14 cellular contexts compared by ENCODE assay signal in the genomic region with DNA sequence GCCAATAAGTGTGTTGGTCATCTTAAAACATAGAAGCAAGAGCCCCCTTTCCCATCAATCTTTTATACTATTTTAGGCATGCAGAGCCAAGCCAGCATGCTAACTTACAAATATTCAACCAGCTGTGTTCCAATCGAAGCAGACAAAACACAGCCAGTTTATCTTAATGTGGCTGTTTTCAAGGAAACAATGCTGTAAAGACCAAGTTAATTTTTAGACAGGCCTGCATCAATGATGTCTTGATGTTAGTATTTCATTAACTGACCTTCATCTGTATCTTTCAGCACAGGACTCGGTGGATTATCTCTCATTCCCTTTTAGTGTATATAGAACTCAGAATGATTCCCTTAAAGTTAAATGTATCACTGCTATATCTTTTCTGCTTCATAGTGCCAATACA.
DNase-seq lines count a peak whose midpoint lies in the region; ATAC-seq and TF ChIP-seq lines count a peak whose summit lies in the region.
"Had no signal": no experiment of that assay in that cellular context is flagged by ENCODE, and none has a peak within 500 bp of the region (broad histone marks: within the 10 kb centered on the region; RNA-seq: fewer than 3 reads in every experiment).

No MANE protein-coding gene starts in this region.

- TF ChIP-seq POLR2A in vagina (IDR thresholded peaks at IDR 0.05), result no peak

- no peak overlapping the region for H3K4me3 ChIP-seq in vagina

- H3K4me1 ChIP-seq in vagina, result no peaks in the 10 kb centered on the region
- H3K4me1 ChIP-seq in H9 (ENCODE audit: insufficient read depth, low read length), result no peaks in the 10 kb centered on the region

- H3K23ac ChIP-seq in H9 (ENCODE audit: insufficient read length, low read depth, low read length), result no peak overlapping the region

- no peak overlapping the region for H3T11ph ChIP-seq in H9 (ENCODE audit: low read length)

- H3K4me1 Mint-ChIP-seq in activated T-helper 17 cell treated with anti-CD3 and anti-CD28 coated beads, Interleukin-2, amount 50 U/mL, for 72 hours, result peaks cover 5% of the 10 kb centered on the region
- H3K4me1 Mint-ChIP-seq in progenitor cell of endocrine pancreas (ENCODE audit: low read depth), result peaks cover 14% of the 10 kb centered on the region
- no peaks in the 10 kb centered on the region for H3K4me1 Mint-ChIP-seq in H9
- H3K4me1 Mint-ChIP-seq: activated naive CD8-positive, alpha-beta T cell treated with anti-CD3 and anti-CD28 coated beads, Interleukin-2, amount 10 ng/mL, durations not matched to agents 7 days and 5 days had no signal

- no peaks in the 10 kb centered on the region for H4K20me1 ChIP-seq in H9 (ENCODE audit: control insufficient read depth, insufficient read depth, insufficient read length)

- no peak for TF ChIP-seq CTCF in progenitor cell of endocrine pancreas (IDR thresholded peaks at IDR 0.05; ENCODE audit: unreplicated experiment)
- TF ChIP-seq CTCF in vagina (IDR thresholded peaks at IDR 0.05), result no peak
- TF ChIP-seq CTCF in H9 (conservative IDR thresholded peaks at IDR 0.05), result no peak

- no peaks in the 10 kb centered on the region for H3K27me3 Mint-ChIP-seq in activated T-helper 17 cell treated with anti-CD3 and anti-CD28 coated beads, Interleukin-2, amount 50 U/mL, for 72 hours
- H3K27me3 Mint-ChIP-seq in progenitor cell of endocrine pancreas (no peaks in the 10 kb centered on the region), H9 (ENCODE audit: low read depth) (no peaks in the 10 kb centered on the region)
- H3K27me3 Mint-ChIP-seq: activated naive CD8-positive, alpha-beta T cell treated with anti-CD3 and anti-CD28 coated beads, Interleukin-2, amount 10 ng/mL, durations not matched to agents 7 days and 5 days; CD4-positive, CD25-positive, alpha-beta regulatory T cell; T-cell had no signal

- H2BK5ac ChIP-seq in H9 (ENCODE audit: insufficient read length, low read length), result no peak overlapping the region

- no peak overlapping the region for H2AK5ac ChIP-seq in H9 (ENCODE audit: insufficient read length, low read length)

- no peak overlapping the region for H3K56ac ChIP-seq in H9 (ENCODE audit: insufficient read length, low read depth, low read length)

- H3K36me3 Mint-ChIP-seq in activated T-helper 17 cell treated with anti-CD3 and anti-CD28 coated beads, Interleukin-2, amount 50 U/mL, for 72 hours (ENCODE audit: low read depth), result no peaks in the 10 kb centered on the region
- no peaks in the 10 kb centered on the region for H3K36me3 Mint-ChIP-seq in progenitor cell of endocrine pancreas (ENCODE audit: insufficient read depth)
- no peaks in the 10 kb centered on the region for H3K36me3 Mint-ChIP-seq in H9 (ENCODE audit: insufficient read depth in 1 of 3, low read depth in 3 of 3)
- H3K36me3 Mint-ChIP-seq: activated naive CD8-positive, alpha-beta T cell treated with anti-CD3 and anti-CD28 coated beads, Interleukin-2, amount 10 ng/mL, durations not matched to agents 7 days and 5 days; CD4-positive, CD25-positive, alpha-beta regulatory T cell; T-cell had no signal

- H3K4me2 ChIP-seq in H9 (ENCODE audit: insufficient read depth, insufficient read length, low read length), result no peak overlapping the region

- no peaks in the 10 kb centered on the region for H3K79me1 ChIP-seq in H9 (ENCODE audit: insufficient read depth, low read depth, low read length, poor library complexity, severe bottlenecking)

- H4K5ac ChIP-seq in H9 (ENCODE audit: insufficient read length, low read depth, low read length), result no peak overlapping the region

- H2BK12ac ChIP-seq in H9 (ENCODE audit: insufficient read length, low read depth, low read length), result no peak overlapping the region

- no peaks in the 10 kb centered on the region for H3K36me3 ChIP-seq in vagina

- no peak overlapping the region for H3K27ac Mint-ChIP-seq in activated T-helper 17 cell treated with anti-CD3 and anti-CD28 coated beads, Interleukin-2, amount 50 U/mL, for 72 hours
- H3K27ac Mint-ChIP-seq in progenitor cell of endocrine pancreas (peak overlapping the region; percentile 3), H9 (no peak overlapping the region)
- H3K27ac Mint-ChIP-seq: activated naive CD8-positive, alpha-beta T cell treated with anti-CD3 and anti-CD28 coated beads, Interleukin-2, amount 10 ng/mL, durations not matched to agents 7 days and 5 days; CD4-positive, CD25-positive, alpha-beta regulatory T cell had no signal

- H3K27ac ChIP-seq in vagina (no peak overlapping the region), H9 (ENCODE audit: insufficient read length, low read depth, low read length) (no peak overlapping the region)

- intact Hi-C loops in vagina (cut with DNase I), result no loop called here

- H4K91ac ChIP-seq in H9 (ENCODE audit: insufficient read length, low read depth, low read length), result no peak overlapping the region

- H4K8ac ChIP-seq in H9 (replicated peaks; ENCODE audit: insufficient read length, low read depth, low read length), result no peak overlapping the region

- no peak overlapping the region for H3K4ac ChIP-seq in H9 (ENCODE audit: low read depth, low read length)

- H3K9me3 Mint-ChIP-seq in activated T-helper 17 cell treated with anti-CD3 and anti-CD28 coated beads, Interleukin-2, amount 50 U/mL, for 72 hours, result peaks cover 11% of the 10 kb centered on the region
- no peaks in the 10 kb centered on the region for H3K9me3 Mint-ChIP-seq in progenitor cell of endocrine pancreas (ENCODE audit: low read depth)
- no peaks in the 10 kb centered on the region; a peak in 1 of 5 replicates for H3K9me3 Mint-ChIP-seq in H9

- H2AFZ ChIP-seq in H9 (ENCODE audit: low read length), result no peak overlapping the region

- H2BK20ac ChIP-seq in H9 (ENCODE audit: low read depth, low read length, poor library complexity, severe bottlenecking), result no peak overlapping the region

- DNase-seq in progenitor cell of endocrine pancreas (ENCODE audit: low spot score, unreplicated experiment) (no peak), HuH-7.5 (ENCODE audit: low spot score) (no peak), vagina (ENCODE audit: extremely low spot score in 2 of 2) (no peak), H9 (no peak)
- DNase-seq: activated CD8-positive, alpha-beta memory T cell treated with anti-CD3 and anti-CD28 coated beads, Interleukin-2, amount 50 U/mL, for 48 hours; activated naive CD8-positive, alpha-beta T cell treated with anti-CD3 and anti-CD28 coated beads, Interleukin-2, amount 10 ng/mL, durations not matched to agents 7 days and 5 days; caudate nucleus; CD4-positive, CD25-positive, alpha-beta regulatory T cell; NCI-H1436; T-cell had no signal

- no peaks in the 10 kb centered on the region for H3K23me2 ChIP-seq in H9 (ENCODE audit: insufficient read length, low read depth, low read length, poor library complexity, severe bottlenecking)

- H3K18ac ChIP-seq in H9 (ENCODE audit: insufficient read length, low read depth, low read length), result no peak overlapping the region

- H3K9ac ChIP-seq in H9 (ENCODE audit: extremely low read depth, insufficient read length, low read length), result no peak overlapping the region

- no peak overlapping the region for H2BK120ac ChIP-seq in H9 (ENCODE audit: low read depth, low read length, poor library complexity, severe bottlenecking)

- no peak overlapping the region for H3K14ac ChIP-seq in H9 (ENCODE audit: insufficient read depth, low read length)

- ATAC-seq in GM18511 (IDR thresholded peaks at IDR 0.05; ENCODE audit: unreplicated experiment) (peak; percentile 38), HG02759 (IDR thresholded peaks at IDR 0.05; ENCODE audit: unreplicated experiment) (peak; percentile 38)
- ATAC-seq in activated T-helper 17 cell treated with anti-CD3 and anti-CD28 coated beads, Interleukin-2, amount 50 U/mL, for 72 hours (replicated peaks), result no peak
- ATAC-seq: activated CD4-positive, CD25-positive, alpha-beta regulatory T cell treated with anti-CD3 and anti-CD28 coated beads, Interleukin-2, amount 50 U/mL, for 24 hours; T-cell had no signal

- no peak overlapping the region for H2BK15ac ChIP-seq in H9 (ENCODE audit: low read depth, low read length)

- H3K9me3 ChIP-seq in vagina, result no peaks in the 10 kb centered on the region
- H3K9me3 ChIP-seq in H9 (ENCODE audit: control insufficient read depth, low read depth, low read length), result no peaks in the 10 kb centered on the region

- H3K4me3 Mint-ChIP-seq in activated T-helper 17 cell treated with anti-CD3 and anti-CD28 coated beads, Interleukin-2, amount 50 U/mL, for 72 hours, result peak overlapping the region; percentile 48
- H3K4me3 Mint-ChIP-seq in progenitor cell of endocrine pancreas (ENCODE audit: low read depth) (no peak overlapping the region), H9 (no peak overlapping the region)

- no CpG with 5 or more reads among the region's 2 CpGs for WGBS in H9 (ENCODE audit: extremely low coverage, insufficient read length, low lambda C conversion rate)

- no peaks in the 10 kb centered on the region for H3K79me2 ChIP-seq in H9 (ENCODE audit: insufficient read depth, low read length)

- H3K27me3 ChIP-seq in vagina (no peaks in the 10 kb centered on the region), H9 (ENCODE audit: insufficient read depth, low read length) (no peaks in the 10 kb centered on the region)
